ENCODE assay signal across 20 cellular contexts in genomic region chr18:78918707-78919106, GRCh38.
"Had no signal": no experiment of that assay in that cellular context is flagged by ENCODE, and none has a peak within 500 bp of the region (broad histone marks: within the 10 kb centered on the region; RNA-seq: fewer than 3 reads in every experiment).

No MANE protein-coding gene starts in this region.

- H3K9me3 ChIP-seq: MG63, SJCRH30 had no signal

- H3K4me3 ChIP-seq: MG63, SJCRH30 had no signal

- H3K4me1 ChIP-seq: SJCRH30 had no signal

- ATAC-seq: Panc1, PC-3, SK-N-SH treated with all-trans-retinoic acid at 6 μM for 48 hours had no signal

- H3K27me3 ChIP-seq: SJCRH30 had no signal

- H3K36me3 ChIP-seq: MG63, SJCRH30 had no signal

- H3K27ac ChIP-seq: RWPE1, SJCRH30 had no signal

- DNase-seq: KBM-7, MG63, NCI-H1092, NCI-H1105 treated with DMSO at 0.1 percent for 48 hours, NCI-H1417 treated with DMSO at 0.1 percent for 48 hours, NCI-H146, NCI-H1694 treated with DMSO at 0.1 percent for 48 hours, NCI-H1930, NCI-H2081, NCI-H2107, NCI-H2227 treated with DMSO at 0.1 percent for 48 hours, NCI-H524, NCI-H69, NCI-H774, PC-3, SHP77 treated with DMSO at 0.1 percent for 48 hours, SJCRH30 had no signal
